Comparison of ENCODE assay signal across 10 cellular contexts in the genomic region with DNA sequence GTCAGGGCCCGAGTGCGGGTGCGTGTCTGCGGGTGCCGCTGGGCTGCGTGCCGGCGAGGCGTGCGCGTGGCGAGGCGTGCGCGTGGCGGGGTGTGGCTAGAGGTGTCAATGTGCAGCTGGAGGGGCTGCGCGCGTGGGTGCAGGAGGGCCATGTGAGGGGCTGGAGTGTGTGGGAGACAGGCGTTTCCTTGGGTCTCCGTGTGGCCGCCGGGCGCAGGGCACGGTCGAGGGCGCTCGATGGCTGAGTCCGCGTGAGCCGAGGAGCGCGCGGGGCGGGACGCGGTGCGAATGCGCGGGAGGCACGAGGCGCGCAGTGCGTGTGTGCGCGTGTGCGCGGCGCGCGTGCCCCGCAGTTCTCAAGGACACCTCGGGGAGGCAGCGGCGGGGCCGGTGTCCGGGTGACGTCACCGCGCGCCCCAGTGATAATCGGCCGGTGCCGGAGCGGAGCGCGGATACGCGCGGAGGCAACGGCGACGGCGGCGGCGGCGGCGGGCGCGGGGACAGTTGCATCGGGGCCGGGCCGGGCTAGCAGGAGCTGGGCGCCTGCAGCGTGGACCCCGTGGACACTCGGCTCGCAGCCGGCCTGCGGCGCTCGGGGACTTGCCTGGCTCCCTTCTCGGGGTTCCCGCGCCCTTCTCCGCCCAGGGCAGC. TPM values are rescaled to one million over a fixed set of nuclear protein-coding genes. Genes with fewer than 3 reads are reported as not detected.
A peak's percentile ranks its signal among the peaks of the same experiment; 100 is the strongest.
DNase-seq lines count a peak whose midpoint lies in the region; ATAC-seq lines count a peak whose summit lies in the region.
"Had no signal": no experiment of that assay in that cellular context is flagged by ENCODE, and none has a peak within 500 bp of the region (broad histone marks: within the 10 kb centered on the region; RNA-seq: fewer than 3 reads in every experiment).

No MANE protein-coding gene starts in this region.

- H3K4me1 ChIP-seq in iPS-20b (ENCODE audit: insufficient read depth, low read length): peaks cover 21% of the 10 kb centered on the region; the same call in 1 of the 2 replicates

- CTCF ChIA-PET in activated naive CD4-positive, alpha-beta T cell treated with anti-CD3 and anti-CD28 coated beads, Interleukin-2, amount 10 ng/mL, durations not matched to agents 7 days and 5 days (lab: Charles Lee): no interaction called here

- intact Hi-C loops in left colon (cut with DNase I, micrococcal nuclease): no loop called here

- no peaks in the 10 kb centered on the region for H3K9me3 Mint-ChIP-seq in activated naive CD4-positive, alpha-beta T cell treated with anti-CD3 and anti-CD28 coated beads, Interleukin-2, amount 10 ng/mL, durations not matched to agents 7 days and 5 days

- no peaks in the 10 kb centered on the region for H3K36me3 Mint-ChIP-seq in activated naive CD4-positive, alpha-beta T cell treated with anti-CD3 and anti-CD28 coated beads, Interleukin-2, amount 10 ng/mL, durations not matched to agents 7 days and 5 days
- H3K36me3 Mint-ChIP-seq: CD4-positive, CD25-positive, alpha-beta regulatory T cell had no signal

- H3K27ac Mint-ChIP-seq in activated naive CD4-positive, alpha-beta T cell treated with anti-CD3 and anti-CD28 coated beads, Interleukin-2, amount 10 ng/mL, durations not matched to agents 7 days and 5 days: no peak overlapping the region
- H3K27ac Mint-ChIP-seq: CD4-positive, CD25-positive, alpha-beta regulatory T cell had no signal

- H3K27me3 ChIP-seq in iPS-20b (ENCODE audit: insufficient read depth, low read length): peaks cover 84% of the 10 kb centered on the region

- H3K9ac ChIP-seq in iPS-20b (ENCODE audit: low read depth, low read length): no peak overlapping the region

- H3K9me3 ChIP-seq in iPS-20b (ENCODE audit: insufficient read depth, low read depth, low read length): no peaks in the 10 kb centered on the region

- H3K36me3 ChIP-seq in iPS-20b (ENCODE audit: insufficient read depth, low read depth, low read length): no peaks in the 10 kb centered on the region

- peaks cover 96% of the 10 kb centered on the region for H3K27me3 Mint-ChIP-seq in activated naive CD4-positive, alpha-beta T cell treated with anti-CD3 and anti-CD28 coated beads, Interleukin-2, amount 10 ng/mL, durations not matched to agents 7 days and 5 days

- peak overlapping the region; percentile 67; the same call in 1 of the 2 replicates for H3K4me3 ChIP-seq in iPS-20b (ENCODE audit: low read length)

- H3K4me1 Mint-ChIP-seq in activated naive CD4-positive, alpha-beta T cell treated with anti-CD3 and anti-CD28 coated beads, Interleukin-2, amount 10 ng/mL, durations not matched to agents 7 days and 5 days: peaks cover 7% of the 10 kb centered on the region

- no peak for ATAC-seq in stimulated activated naive CD8-positive, alpha-beta T cell treated with anti-CD3 and anti-CD28 coated beads, Interleukin-15, Interleukin-2, amounts not matched to agents 100 U/mL and 50 U/mL, for 24 hours
- ATAC-seq in left colon (no peak), HG02571 (IDR thresholded peaks at IDR 0.05; ENCODE audit: unreplicated experiment) (no peak)

- DNase-seq in activated T-cell treated with anti-CD3 and anti-CD28 coated beads for 48 hours (ENCODE audit: low read depth) (peak; percentile 27), left colon (no peak), HPDE6-E6E7 (ENCODE audit: extremely low spot score) (no peak)
- DNase-seq in activated T-cell treated with anti-CD3 and anti-CD28 coated beads, Interleukin-2, amount 50 U/mL, for 1 hour: no peak
- peak; percentile 43 for DNase-seq in activated naive CD4-positive, alpha-beta T cell treated with anti-CD3 and anti-CD28 coated beads, Interleukin-2, amount 10 ng/mL, durations not matched to agents 7 days and 5 days
- DNase-seq in stimulated activated naive CD8-positive, alpha-beta T cell treated with anti-CD3 and anti-CD28 coated beads, Interleukin-15, Interleukin-2, amounts not matched to agents 100 U/mL and 50 U/mL, for 24 hours: peak; percentile 54

- H3K4me3 Mint-ChIP-seq in activated naive CD4-positive, alpha-beta T cell treated with anti-CD3 and anti-CD28 coated beads, Interleukin-2, amount 10 ng/mL, durations not matched to agents 7 days and 5 days: no peak overlapping the region

- no peak overlapping the region for H3K27ac ChIP-seq in iPS-20b (ENCODE audit: low read length)

RNA-seq across cellular contexts. Expression of a gene that starts 38.7 kb away (rescaled TPM):
- 10 to 100 TPM; 32.8 to 37.8 TPM for total RNA-seq in left colon

RNA-seq across cellular contexts. Expression of a gene that starts 58.4 kb away (rescaled TPM):
- total RNA-seq in left colon: under 1 TPM in 1 of 2 donors, not detected in 1; 0.25 TPM
- total RNA-seq: CD4-positive, CD25-positive, alpha-beta regulatory T cell; lung microvascular endothelial cell had no signal

Comparison
In these comparisons a context has a peak if more than half of its experiments do, and no peak if none do; other contexts are left out.
1. DNase-seq: peak in activated T-cell treated with anti-CD3 and anti-CD28 coated beads for 48 hours (single experiment), activated naive CD4-positive, alpha-beta T cell treated with anti-CD3 and anti-CD28 coated beads, Interleukin-2, amount 10 ng/mL, durations not matched to agents 7 days and 5 days (single experiment) and stimulated activated naive CD8-positive, alpha-beta T cell treated with anti-CD3 and anti-CD28 coated beads, Interleukin-15, Interleukin-2, amounts not matched to agents 100 U/mL and 50 U/mL, for 24 hours (single experiment); none in activated T-cell treated with anti-CD3 and anti-CD28 coated beads, Interleukin-2, amount 50 U/mL, for 1 hour (single experiment), left colon (0 of 2) and HPDE6-E6E7 (single experiment).